Comparison of ENCODE assay signal across 7 cellular contexts in genomic region chr9:38595117-38595516, GRCh38. TPM values are rescaled to one million over a fixed set of nuclear protein-coding genes. Genes with fewer than 3 reads are reported as not detected.
A peak's percentile ranks its signal among the peaks of the same experiment; 100 is the strongest.
DNase-seq lines count a peak whose midpoint lies in the region; ATAC-seq, FAIRE-seq and TF ChIP-seq lines count a peak whose summit lies in the region.
"Not testable (repeated sequence)": the region's sequence is repeated elsewhere in the genome, so short reads cannot be mapped to it uniquely, and the experiment has no call there.
"Had no signal": no experiment of that assay in that cellular context is flagged by ENCODE, and none has a peak within 500 bp of the region (broad histone marks: within the 10 kb centered on the region; RNA-seq: fewer than 3 reads in every experiment).

No MANE protein-coding gene starts in this region.

- not testable (repeated sequence) for H3K4me3 Mint-ChIP-seq in MCF 10A (ENCODE audit: unreplicated experiment)

- peaks cover 15% of the 10 kb centered on the region for H3K36me3 Mint-ChIP-seq in MCF 10A (ENCODE audit: insufficient read depth, unreplicated experiment)

- not testable (repeated sequence) for H3K4me1 ChIP-seq in RWPE2 (ENCODE audit: insufficient read depth, poor library complexity, severe bottlenecking)

- not testable (repeated sequence) for H3K4me3 ChIP-seq in RWPE2 (ENCODE audit: severe bottlenecking); epithelial cell of esophagus (ENCODE audit: low read length)

- peak; percentile 27 for FAIRE-seq in G401.6 (lab: Jason Lieb, UNC)
- FAIRE-seq in frontal cortex (lab: Jason Lieb, UNC), result peak; percentile 45

- not testable (repeated sequence) for H3K27me3 ChIP-seq in RWPE2 (ENCODE audit: insufficient read depth, poor library complexity, severe bottlenecking)

- not testable (repeated sequence) for TF ChIP-seq CTCF in RWPE2 (IDR thresholded peaks at IDR 0.05; ENCODE audit: poor library complexity, severe bottlenecking); MCF 10A (IDR thresholded peaks at IDR 0.05; ENCODE audit: unreplicated experiment); epithelial cell of esophagus (IDR thresholded peaks at IDR 0.05; ENCODE audit: insufficient read depth, low read depth, low read length, missing control alignments)

- ATAC-seq in RWPE2 (ENCODE audit: low read depth), result peak; percentile 72

- H3K4me1 Mint-ChIP-seq in MCF 10A (ENCODE audit: insufficient read depth, unreplicated experiment), result not testable (repeated sequence)

- not testable (repeated sequence) for H3K27me3 Mint-ChIP-seq in MCF 10A (ENCODE audit: insufficient read depth, unreplicated experiment)

- H3K27ac Mint-ChIP-seq in MCF 10A (ENCODE audit: low read depth, unreplicated experiment), result not testable (repeated sequence)

- CTCF ChIA-PET in MCF 10A (lab: Yijun Ruan, JAX), result not testable (repeated sequence)

- not testable (repeated sequence) for H3K9me3 Mint-ChIP-seq in MCF 10A (ENCODE audit: unreplicated experiment)

- POLR2A ChIA-PET in MCF 10A (lab: Yijun Ruan, JAX), result not testable (repeated sequence)

- intact Hi-C loops in MCF 10A (cut with micrococcal nuclease), result not testable (repeated sequence)

- not testable (repeated sequence) for H3K27ac ChIP-seq in RWPE2 (ENCODE audit: poor library complexity, severe bottlenecking)

- H3K9me3 ChIP-seq in RWPE2 (ENCODE audit: severe bottlenecking), result not testable (repeated sequence)

- peaks cover 18% of the 10 kb centered on the region for H3K36me3 ChIP-seq in RWPE2 (ENCODE audit: low read depth)

- not testable (repeated sequence) for DNase-seq in RWPE2 (ENCODE audit: low spot score); frontal cortex (ENCODE audit: low spot score in 2 of 2)
- peak; percentile 11 for DNase-seq in MCF 10A (ENCODE audit: unreplicated experiment)
- DNase-seq in epithelial cell of esophagus (ENCODE audit: low read depth), result peak; percentile 18

- not testable (repeated sequence) for BruUV-seq in MCF 10A (replicated peaks; lab: Mats Ljungman, UMichigan)

RNA-seq across cellular contexts. Expression of gene ANKRD18A, which starts 25.3 kb away (rescaled TPM):
- total RNA-seq in MCF 10A (2022) (42.0 and 46.0 TPM in 2 replicates), frontal cortex (1.6 TPM)
- total RNA-seq: B cell, GM12878 had no signal

Comparison
In these comparisons a context has a peak if more than half of its experiments do, and no peak if none do; other contexts are left out.
1. RNA of gene ANKRD18A, which starts 25.3 kb away (total RNA-seq): 42.0 to 46.0 TPM in MCF 10A; 1.6 TPM in frontal cortex (single experiment); every median in the first group is over 10 times any median in the second.